ENCODE assay signal across 20 cellular contexts in the genomic region with DNA sequence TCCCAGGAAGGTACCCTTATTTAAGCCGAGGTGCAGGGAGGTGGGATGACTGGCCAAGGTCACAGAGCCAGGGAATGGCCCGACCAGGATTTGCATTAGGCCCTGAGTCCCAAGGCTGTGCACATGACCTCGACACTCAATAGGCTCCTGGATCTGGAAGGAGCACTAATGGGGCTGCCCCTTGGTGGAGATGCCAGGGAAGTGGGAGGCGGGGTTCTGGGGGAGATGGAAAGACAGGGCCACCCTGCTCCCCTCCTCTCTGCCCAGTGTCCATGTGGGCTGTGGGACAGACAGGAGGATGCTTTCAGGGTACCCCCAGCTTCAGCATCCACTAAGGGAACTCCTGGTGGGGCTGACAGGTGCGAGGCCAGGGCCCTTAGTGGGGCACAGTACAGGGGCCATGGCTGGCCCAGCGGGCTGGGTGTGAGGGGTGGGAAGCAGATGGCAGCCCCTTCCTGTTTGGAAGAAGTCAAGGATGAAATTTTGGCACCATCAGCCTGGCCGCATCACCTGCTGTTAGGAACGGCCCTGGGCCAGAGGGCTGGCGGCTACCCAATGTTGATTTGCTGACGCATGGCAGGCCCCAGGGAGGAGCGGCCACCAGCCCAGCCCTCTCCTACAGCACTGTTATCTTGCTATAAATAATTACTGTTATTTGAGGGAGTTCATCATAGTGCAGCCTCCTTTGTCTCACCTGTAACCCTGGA. TPM values are rescaled to one million over a fixed set of nuclear protein-coding genes. Genes with fewer than 3 reads are reported as not detected.
DNase-seq lines count a peak whose midpoint lies in the region; ATAC-seq and TF ChIP-seq lines count a peak whose summit lies in the region.
"Had no signal": no experiment of that assay in that cellular context is flagged by ENCODE, and none has a peak within 500 bp of the region (broad histone marks: within the 10 kb centered on the region; RNA-seq: fewer than 3 reads in every experiment).

No MANE protein-coding gene starts in this region.

- peak; percentile 21 for ATAC-seq in stimulated activated naive CD8-positive, alpha-beta T cell treated with anti-CD3 and anti-CD28 coated beads, Interleukin-15, amount 100 ng/mL, for 72 hours
- no peak for ATAC-seq in stimulated activated naive CD8-positive, alpha-beta T cell treated with anti-CD3 and anti-CD28 coated beads, Interleukin-15, Interleukin-2, amounts not matched to agents 100 U/mL and 50 U/mL, for 24 hours
- no peak for ATAC-seq in GM21447 (IDR thresholded peaks at IDR 0.05; ENCODE audit: unreplicated experiment)
- ATAC-seq in GM19324 (IDR thresholded peaks at IDR 0.05; ENCODE audit: low FRiP score, unreplicated experiment): no peak
- ATAC-seq: activated CD8-positive, alpha-beta T cell treated with anti-CD3 and anti-CD28 coated beads, Interleukin-2, amount 10 ng/mL, durations not matched to agents 7 days and 5 days; activated naive CD4-positive, alpha-beta T cell treated with anti-CD3 and anti-CD28 coated beads, Interleukin-2, amount 50 U/mL, for 72 hours; activated T-cell treated with anti-CD3 and anti-CD28 coated beads, Interleukin-2, amount 50 U/mL, for 4 hours; WTC11 had no signal

- no peaks in the 10 kb centered on the region for H3K79me2 ChIP-seq in osteoblast (ENCODE audit: insufficient read depth, low read length)

- no peak overlapping the region for H3K4me3 ChIP-seq in osteoblast (ENCODE audit: insufficient read depth, low read length)

- H3K27ac ChIP-seq in osteoblast (ENCODE audit: low read depth, low read length): no peak overlapping the region

- no peak overlapping the region for H3K4me2 ChIP-seq in osteoblast (ENCODE audit: insufficient read depth, low read length)

- H2AFZ ChIP-seq in osteoblast (ENCODE audit: low read length): no peak overlapping the region

- no peak for DNase-seq in stimulated activated naive CD8-positive, alpha-beta T cell treated with anti-CD3 and anti-CD28 coated beads, Interleukin-15, amount 100 ng/mL, for 72 hours
- no peak for DNase-seq in stimulated activated naive CD8-positive, alpha-beta T cell treated with anti-CD3 and anti-CD28 coated beads, Interleukin-15, Interleukin-2, amounts not matched to agents 100 U/mL and 50 U/mL, for 24 hours
- DNase-seq in NCI-H446 treated with DMSO at 0.1 percent for 48 hours (lab: John Stamatoyannopoulos, UW) (peak; percentile 80), chondrocyte (ENCODE audit: low spot score) (peak; percentile 83), Calu3 (no peak), osteoblast (ENCODE audit: insufficient read length, low spot score, missing footprints) (no peak)
- DNase-seq: activated CD8-positive, alpha-beta T cell treated with anti-CD3 and anti-CD28 coated beads, Interleukin-2, amount 10 ng/mL, durations not matched to agents 7 days and 5 days; activated T-cell treated with anti-CD3 and anti-CD28 coated beads, Interleukin-2, amount 50 U/mL, for 4 hours; HFFc6; KG1; NCI-H1417; nucleus accumbens; stimulated activated naive CD4-positive, alpha-beta T cell had no signal

- TF ChIP-seq CTCF in chondrocyte (IDR thresholded peaks at IDR 0.05) (no peak), Calu3 (IDR thresholded peaks at IDR 0.05; ENCODE audit: unreplicated experiment) (no peak), osteoblast (IDR thresholded peaks at IDR 0.05; ENCODE audit: extremely low read depth, low read depth, low read length) (no peak)

- intact Hi-C loops in Calu3 (cut with micrococcal nuclease; ENCODE audit: unreplicated experiment): no loop called here

- peaks cover 47% of the 10 kb centered on the region for H3K27me3 ChIP-seq in osteoblast (ENCODE audit: insufficient read depth, low read length)

- no peaks in the 10 kb centered on the region for H3K36me3 ChIP-seq in osteoblast (ENCODE audit: insufficient read depth, low read length)

- no peaks in the 10 kb centered on the region for H3K4me1 ChIP-seq in osteoblast (ENCODE audit: insufficient read depth, low read length)

- H3K4me3 Mint-ChIP-seq in stimulated activated naive CD8-positive, alpha-beta T cell treated with anti-CD3 and anti-CD28 coated beads, Interleukin-15, amount 100 ng/mL, for 72 hours: no peak overlapping the region
- H3K4me3 Mint-ChIP-seq in chondrocyte (ENCODE audit: unreplicated experiment) (no peak overlapping the region), Calu3 (ENCODE audit: low read depth, unreplicated experiment) (no peak overlapping the region)
- H3K4me3 Mint-ChIP-seq: activated CD8-positive, alpha-beta T cell treated with anti-CD3 and anti-CD28 coated beads, Interleukin-2, amount 10 ng/mL, durations not matched to agents 7 days and 5 days; activated T-cell treated with anti-CD3 and anti-CD28 coated beads, Interleukin-2, amount 50 U/mL, for 4 hours; HFFc6; T-helper 1 cell treated with Interleukin-12 subunit alpha and Interleukin-12 subunit beta and Interleukin-4 antibody, amounts not matched to agents 30 μg/mL and 1 μg/mL, for 36 hours; type B pancreatic cell; WTC11 had no signal

- CTCF ChIA-PET in Calu3 (lab: Charles Lee): no interaction called here

- BruUV-seq in Calu3 (replicated peaks; lab: Mats Ljungman, UMichigan): no TSS peak

- no peaks in the 10 kb centered on the region for H3K9me3 Mint-ChIP-seq in stimulated activated naive CD8-positive, alpha-beta T cell treated with anti-CD3 and anti-CD28 coated beads, Interleukin-15, amount 100 ng/mL, for 72 hours
- no peaks in the 10 kb centered on the region for H3K9me3 Mint-ChIP-seq in chondrocyte (ENCODE audit: low read depth)
- no peaks in the 10 kb centered on the region for H3K9me3 Mint-ChIP-seq in Calu3 (ENCODE audit: low read depth, unreplicated experiment)
- H3K9me3 Mint-ChIP-seq: activated naive CD4-positive, alpha-beta T cell treated with anti-CD3 and anti-CD28 coated beads, Interleukin-2, amount 50 U/mL, for 72 hours; activated T-cell treated with anti-CD3 and anti-CD28 coated beads, Interleukin-2, amount 50 U/mL, for 4 hours; HFFc6; T-helper 1 cell treated with Interleukin-12 subunit alpha and Interleukin-12 subunit beta and Interleukin-4 antibody, amounts not matched to agents 30 μg/mL and 1 μg/mL, for 36 hours; type B pancreatic cell; WTC11 had no signal

- no peaks in the 10 kb centered on the region for H3K36me3 Mint-ChIP-seq in chondrocyte (ENCODE audit: low read depth)
- H3K36me3 Mint-ChIP-seq in Calu3 (ENCODE audit: insufficient read depth, unreplicated experiment): no peaks in the 10 kb centered on the region
- H3K36me3 Mint-ChIP-seq: activated naive CD4-positive, alpha-beta T cell treated with anti-CD3 and anti-CD28 coated beads, Interleukin-2, amount 50 U/mL, for 72 hours; type B pancreatic cell; WTC11 had no signal

- peaks cover 7% of the 10 kb centered on the region for H3K4me1 Mint-ChIP-seq in stimulated activated naive CD8-positive, alpha-beta T cell treated with anti-CD3 and anti-CD28 coated beads, Interleukin-15, amount 100 ng/mL, for 72 hours
- peaks cover 5% of the 10 kb centered on the region for H3K4me1 Mint-ChIP-seq in chondrocyte (ENCODE audit: low read depth)
- H3K4me1 Mint-ChIP-seq in Calu3 (ENCODE audit: low read depth, unreplicated experiment): no peaks in the 10 kb centered on the region

- H3K9me3 ChIP-seq in osteoblast (ENCODE audit: low read depth, low read length): no peaks in the 10 kb centered on the region

- H3K27me3 Mint-ChIP-seq in stimulated activated naive CD8-positive, alpha-beta T cell treated with anti-CD3 and anti-CD28 coated beads, Interleukin-15, amount 100 ng/mL, for 72 hours: peaks cover 48% of the 10 kb centered on the region
- H3K27me3 Mint-ChIP-seq in chondrocyte (ENCODE audit: low read depth) (peaks cover 52% of the 10 kb centered on the region), Calu3 (ENCODE audit: unreplicated experiment) (peaks cover 93% of the 10 kb centered on the region)

- H3K27ac Mint-ChIP-seq in stimulated activated naive CD8-positive, alpha-beta T cell treated with anti-CD3 and anti-CD28 coated beads, Interleukin-15, amount 100 ng/mL, for 72 hours: no peak overlapping the region
- H3K27ac Mint-ChIP-seq in chondrocyte (ENCODE audit: unreplicated experiment) (no peak overlapping the region), Calu3 (ENCODE audit: unreplicated experiment) (no peak overlapping the region)
- H3K27ac Mint-ChIP-seq: activated CD8-positive, alpha-beta T cell treated with anti-CD3 and anti-CD28 coated beads, Interleukin-2, amount 10 ng/mL, durations not matched to agents 7 days and 5 days; activated naive CD4-positive, alpha-beta T cell treated with anti-CD3 and anti-CD28 coated beads, Interleukin-2, amount 50 U/mL, for 72 hours; HFFc6; T-helper 1 cell treated with Interleukin-12 subunit alpha and Interleukin-12 subunit beta and Interleukin-4 antibody, amounts not matched to agents 30 μg/mL and 1 μg/mL, for 36 hours; type B pancreatic cell; WTC11 had no signal

- H4K20me1 ChIP-seq in osteoblast (ENCODE audit: insufficient read depth, low read length): no peaks in the 10 kb centered on the region

RNA-seq across cellular contexts. Expression of gene ATP2B2, which starts 37.3 kb away (rescaled TPM):
- total RNA-seq in chondrocyte (0.08 to 0.25 TPM (median 0.24 TPM) in 3 replicates), Calu3 (2022) (not detected in 2 replicates), osteoblast (not detected in 2 replicates)
- total RNA-seq: activated CD8-positive, alpha-beta T cell treated with anti-CD3 and anti-CD28 coated beads, Interleukin-2, amount 10 ng/mL, durations not matched to agents 7 days and 5 days; activated naive CD4-positive, alpha-beta T cell treated with anti-CD3 and anti-CD28 coated beads, Interleukin-2, amount 50 U/mL, for 72 hours; bronchial epithelial cell; HFFc6 had no signal

Comparison
In these comparisons a context has a peak if more than half of its experiments do, and no peak if none do; other contexts are left out.
1. DNase-seq: peak in NCI-H446 treated with DMSO at 0.1 percent for 48 hours (single experiment) and chondrocyte (single experiment); none in stimulated activated naive CD8-positive, alpha-beta T cell treated with anti-CD3 and anti-CD28 coated beads, Interleukin-15, amount 100 ng/mL, for 72 hours (0 of 2), stimulated activated naive CD8-positive, alpha-beta T cell treated with anti-CD3 and anti-CD28 coated beads, Interleukin-15, Interleukin-2, amounts not matched to agents 100 U/mL and 50 U/mL, for 24 hours (single experiment), Calu3 (single experiment) and osteoblast (single experiment).